In the genomic region with DNA sequence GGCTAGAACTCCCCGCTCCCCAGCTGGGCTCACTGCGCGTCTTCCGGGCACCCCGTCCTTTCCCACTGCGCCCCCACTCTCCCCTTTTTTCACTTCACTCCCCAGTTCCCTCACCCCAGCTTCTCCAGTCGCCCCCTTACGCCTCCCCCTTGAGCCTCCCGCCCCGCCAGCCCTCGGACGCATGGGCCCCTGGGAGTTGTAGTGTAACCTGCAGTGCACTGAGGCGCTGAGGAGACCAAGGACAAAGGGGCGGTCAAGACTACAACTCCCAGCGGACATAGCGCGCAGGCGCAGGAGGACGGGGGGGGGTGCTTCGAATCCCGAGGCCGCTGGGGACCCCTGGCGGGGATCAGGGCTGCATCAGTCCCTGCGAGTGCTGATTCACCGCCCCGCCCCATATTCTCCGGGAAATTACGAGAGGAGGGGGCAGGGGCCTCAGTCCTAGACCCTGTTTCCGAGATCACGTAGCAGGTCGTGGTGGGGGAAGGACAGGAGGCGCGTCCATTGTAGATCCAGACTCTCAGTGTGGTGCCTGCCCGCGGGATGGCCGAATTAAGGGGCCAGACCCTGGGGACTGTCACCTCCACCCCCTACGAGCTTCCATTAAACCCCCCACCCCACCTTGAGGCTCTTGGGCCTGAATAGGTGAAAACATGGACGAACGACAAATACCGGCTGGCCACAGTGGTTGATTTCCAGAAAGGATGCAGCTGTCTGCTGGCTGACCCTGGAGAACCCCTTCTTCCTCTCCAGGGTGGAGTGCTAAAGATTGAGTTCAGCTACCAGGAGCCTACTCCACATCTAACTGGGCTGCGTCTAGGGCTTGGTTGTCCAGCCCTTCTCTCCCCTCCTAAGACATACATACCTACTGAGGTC, we compare ENCODE assay signal across 1 cellular context.
TF ChIP-seq lines count a peak whose summit lies in the region.

No MANE protein-coding gene starts in this region.

TF ChIP-seq in liver, 16 proteins besides CTCF, POLR2A, EP300 and RAD21 (continued from another document):
- TF ChIP-seq RXRA (IDR thresholded peaks at IDR 0.05), result peak; percentile 52 to 58
- TF ChIP-seq, protein P1, sequence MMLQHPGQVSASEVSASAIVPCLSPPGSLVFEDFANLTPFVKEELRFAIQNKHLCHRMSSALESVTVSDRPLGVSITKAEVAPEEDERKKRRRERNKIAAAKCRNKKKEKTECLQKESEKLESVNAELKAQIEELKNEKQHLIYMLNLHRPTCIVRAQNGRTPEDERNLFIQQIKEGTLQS (IDR thresholded peaks at IDR 0.05), result no peak
- TF ChIP-seq SP1 (IDR thresholded peaks at IDR 0.05), result peak; percentile 60
